Comparison of ENCODE assay signal across 8 cellular contexts in genomic region chr13:28493740-28494536, GRCh38. TPM values are rescaled to one million over a fixed set of nuclear protein-coding genes. Genes with fewer than 3 reads are reported as not detected.
DNase-seq lines count a peak whose midpoint lies in the region; ATAC-seq and TF ChIP-seq lines count a peak whose summit lies in the region.

No MANE protein-coding gene starts in this region.

- peak overlapping the region; percentile 35 to 68 (median 48) for H3K4me3 ChIP-seq in esophagus squamous epithelium

- no peak for TF ChIP-seq POLR2A in esophagus squamous epithelium (IDR thresholded peaks at IDR 0.05)

- H3K4me3 Mint-ChIP-seq in progenitor cell of endocrine pancreas (ENCODE audit: low read depth) = peak overlapping the region; percentile 49

- TF ChIP-seq CTCF in esophagus squamous epithelium (IDR thresholded peaks at IDR 0.05) (no peak), progenitor cell of endocrine pancreas (IDR thresholded peaks at IDR 0.05; ENCODE audit: unreplicated experiment) (no peak), GM10248 (IDR thresholded peaks at IDR 0.05; ENCODE audit: control extremely low read depth, extremely low read depth, low read depth, missing control alignments) (no peak)

- H3K27ac Mint-ChIP-seq in progenitor cell of endocrine pancreas = no peak overlapping the region

- DNase-seq in D341Med (ENCODE audit: low spot score) (peak; percentile 36), esophagus squamous epithelium (lab: John Stamatoyannopoulos, UW) (no peak), progenitor cell of endocrine pancreas (ENCODE audit: low spot score, unreplicated experiment) (peak; percentile 14), cerebellar nuclear complex (lab: John Stamatoyannopoulos, UW) (no peak), GM10248 (ENCODE audit: extremely low spot score) (no peak), middle frontal gyrus (ENCODE audit: extremely low spot score, low spot score) (no peak)

- CTCF ChIA-PET in GM10248 (lab: Yijun Ruan, JAX) = interaction anchor here (1.0 to 1.4 kb wide), 3 partner anchors 14 to 46 kb away, joined by 3 to 4 read pairs (median 3); no protein-coding TSS in a partner anchor

- no peaks in the 10 kb centered on the region for H3K9me3 Mint-ChIP-seq in progenitor cell of endocrine pancreas (ENCODE audit: low read depth)

- peaks cover 12 to 100% (median 17%) of the 10 kb centered on the region in 4 donors for H3K27me3 ChIP-seq in esophagus squamous epithelium

- ATAC-seq in HG02678 (IDR thresholded peaks at IDR 0.05; ENCODE audit: unreplicated experiment) = no peak

- no peaks in the 10 kb centered on the region for H3K36me3 Mint-ChIP-seq in progenitor cell of endocrine pancreas (ENCODE audit: insufficient read depth)

- peaks cover 11 to 25% (median 19%) of the 10 kb centered on the region in 3 donors for H3K4me1 ChIP-seq in esophagus squamous epithelium

- intact Hi-C loops in esophagus squamous epithelium (cut with DNase I) = no loop called here

- peaks cover 6% of the 10 kb centered on the region for H3K4me1 Mint-ChIP-seq in progenitor cell of endocrine pancreas (ENCODE audit: low read depth)

- H3K27ac ChIP-seq in KOPT-K1 (ENCODE audit: low read depth, low read length, poor library complexity, severe bottlenecking) (peak overlapping the region; percentile 53), esophagus squamous epithelium (peak overlapping the region; percentile 45 to 83 (median 66))

- WGBS in esophagus squamous epithelium, 2 donors = 0 to 7% methylated on average over 2 to 12 of the region's 64 CpGs

- H3K9me3 ChIP-seq in KOPT-K1 (ENCODE audit: insufficient read depth, low read length, poor library complexity, severe bottlenecking) = no peaks in the 10 kb centered on the region
- no peaks in the 10 kb centered on the region for H3K9me3 ChIP-seq in esophagus squamous epithelium

- POLR2A ChIA-PET in GM10248 (lab: Yijun Ruan, JAX) = no interaction called here

- H3K36me3 ChIP-seq in KOPT-K1 (ENCODE audit: insufficient read depth, low read length) = no peaks in the 10 kb centered on the region
- H3K36me3 ChIP-seq in esophagus squamous epithelium = no peaks in the 10 kb centered on the region

- H3K27me3 Mint-ChIP-seq in progenitor cell of endocrine pancreas = peaks cover 87% of the 10 kb centered on the region

RNA-seq across cellular contexts. Expression of gene FLT1, which starts 1.0 kb away (rescaled TPM):
- total RNA-seq in esophagus squamous epithelium (10 to 100 TPM in 1 of 4 donors, 1 to 10 TPM in 3; 2.1 to 16.4 (median 8.9) TPM), progenitor cell of endocrine pancreas (0.81 and 1.2 TPM in 2 replicates)

Comparison
In these comparisons a context has a peak if more than half of its experiments do, and no peak if none do; other contexts are left out.
1. DNase-seq: peak in D341Med (single experiment) and progenitor cell of endocrine pancreas (single experiment); none in esophagus squamous epithelium (single experiment), cerebellar nuclear complex (0 of 2), GM10248 (single experiment) and middle frontal gyrus (single experiment).